ENCODE assay signal across 8 cellular contexts in genomic region chr15:23566070-23567050, GRCh38. TPM values are rescaled to one million over a fixed set of nuclear protein-coding genes. Genes with fewer than 3 reads are reported as not detected.
DNase-seq lines count a peak whose midpoint lies in the region; ATAC-seq and TF ChIP-seq lines count a peak whose summit lies in the region.

No MANE protein-coding gene starts in this region.

- H3K79me2 ChIP-seq in OCI-LY7 (ENCODE audit: insufficient read depth, low read depth, low read length), result no peaks in the 10 kb centered on the region

- H3K9me3 ChIP-seq in lower lobe of right lung, result no peaks in the 10 kb centered on the region
- no peaks in the 10 kb centered on the region for H3K9me3 ChIP-seq in OCI-LY7 (ENCODE audit: low read length)

- CTCF ChIA-PET in OCI-LY7 (lab: Charles Lee; ENCODE audit: unreplicated experiment), result no interaction called here

- DNase-seq in NCI-H2196 treated with DMSO at 0.1 percent for 48 hours (lab: John Stamatoyannopoulos, UW; ENCODE audit: unreplicated experiment) (peak; percentile 74), lower lobe of right lung (no peak), HFFc6 (no peak), NCI-H345 treated with DMSO at 0.1 percent for 48 hours (lab: John Stamatoyannopoulos, UW; ENCODE audit: unreplicated experiment) (no peak), OCI-LY7 (ENCODE audit: low spot score) (no peak)
- peak; percentile 4 to 6 for DNase-seq in activated T-cell treated with anti-CD3 and anti-CD28 coated beads, Interleukin-2, amount 50 U/mL, for 72 hours

- H3K27me3 ChIP-seq in lower lobe of right lung (ENCODE audit: low read depth), result peaks cover 5% of the 10 kb centered on the region

- no peaks in the 10 kb centered on the region for H3K9me2 ChIP-seq in OCI-LY7 (ENCODE audit: insufficient read depth, low read length)

- TF ChIP-seq CTCF in lower lobe of right lung (IDR thresholded peaks at IDR 0.05), result no peak
- no peak for TF ChIP-seq CTCF in HFFc6 (IDR thresholded peaks at IDR 0.05)
- no peak for TF ChIP-seq CTCF in OCI-LY7 (conservative IDR thresholded peaks at IDR 0.05; ENCODE audit: low read length)

- intact Hi-C loops in lower lobe of right lung (cut with DNase I) (no loop called here), OCI-LY7 (cut with micrococcal nuclease; ENCODE audit: unreplicated experiment) (no loop called here)

- H3K27ac Mint-ChIP-seq in activated T-cell treated with anti-CD3 and anti-CD28 coated beads, Interleukin-2, amount 50 U/mL, for 72 hours, result no peak overlapping the region
- H3K27ac Mint-ChIP-seq in HFFc6, result no peak overlapping the region

- H3K4me2 ChIP-seq in OCI-LY7 (ENCODE audit: low read length), result no peak overlapping the region

- H3K4me1 Mint-ChIP-seq in activated T-cell treated with anti-CD3 and anti-CD28 coated beads, Interleukin-2, amount 50 U/mL, for 72 hours (ENCODE audit: low read depth), result no peaks in the 10 kb centered on the region
- H3K4me1 Mint-ChIP-seq in HFFc6 (ENCODE audit: low read depth), result no peaks in the 10 kb centered on the region

- H3K4me1 ChIP-seq in lower lobe of right lung, result no peaks in the 10 kb centered on the region
- H3K4me1 ChIP-seq in OCI-LY7 (ENCODE audit: insufficient read depth, low read length, poor library complexity, severe bottlenecking), result no peaks in the 10 kb centered on the region

- no peaks in the 10 kb centered on the region for H3K27me3 Mint-ChIP-seq in activated T-cell treated with anti-CD3 and anti-CD28 coated beads, Interleukin-2, amount 50 U/mL, for 72 hours (ENCODE audit: low read depth)
- H3K27me3 Mint-ChIP-seq in HFFc6 (ENCODE audit: insufficient read depth), result no peaks in the 10 kb centered on the region

- H3K4me3 Mint-ChIP-seq in activated T-cell treated with anti-CD3 and anti-CD28 coated beads, Interleukin-2, amount 50 U/mL, for 72 hours, result peak overlapping the region; percentile 51 to 77
- H3K4me3 Mint-ChIP-seq in HFFc6, result no peak overlapping the region

- H3K4me3 ChIP-seq in lower lobe of right lung (peak overlapping the region; percentile 40), OCI-LY7 (ENCODE audit: low read depth, low read length, poor library complexity, severe bottlenecking) (no peak overlapping the region)

- H2AFZ ChIP-seq in OCI-LY7 (ENCODE audit: low read length), result no peak overlapping the region

- no peaks in the 10 kb centered on the region for H4K20me1 ChIP-seq in OCI-LY7 (ENCODE audit: insufficient read depth, low read length)

- H3K9me3 Mint-ChIP-seq in activated T-cell treated with anti-CD3 and anti-CD28 coated beads, Interleukin-2, amount 50 U/mL, for 72 hours, result peaks cover 2 to 6% of the 10 kb centered on the region in 2 donors
- H3K9me3 Mint-ChIP-seq in HFFc6, result peaks cover 25% of the 10 kb centered on the region

- peaks cover 0 to 5% of the 10 kb centered on the region in 2 donors for H3K36me3 Mint-ChIP-seq in activated T-cell treated with anti-CD3 and anti-CD28 coated beads, Interleukin-2, amount 50 U/mL, for 72 hours (ENCODE audit: insufficient read depth in 2 of 2)
- H3K36me3 Mint-ChIP-seq in HFFc6 (ENCODE audit: low read depth), result peaks cover 5% of the 10 kb centered on the region; the same call in 1 of the 2 replicates

- H3K36me3 ChIP-seq in lower lobe of right lung (no peaks in the 10 kb centered on the region), OCI-LY7 (ENCODE audit: insufficient read depth, low read length) (no peaks in the 10 kb centered on the region)

- POLR2A ChIA-PET in OCI-LY7 (lab: Charles Lee), result no interaction called here

- ATAC-seq in GM19438 (IDR thresholded peaks at IDR 0.05; ENCODE audit: low read depth, unreplicated experiment), result peak; percentile 59
- ATAC-seq in activated T-cell treated with anti-CD3 and anti-CD28 coated beads, Interleukin-2, amount 50 U/mL, for 72 hours (replicated peaks in 1 of 2), result peak; percentile 50 to 53
- ATAC-seq in lower lobe of right lung, result peak in 1 of 2 donors; percentile 19
- ATAC-seq in HG03097 (IDR thresholded peaks at IDR 0.05; ENCODE audit: low FRiP score, unreplicated experiment), result no peak

- BruUV-seq in OCI-LY7 (replicated peaks; lab: Mats Ljungman, UMichigan), result no TSS peak

- H3K27ac ChIP-seq in lower lobe of right lung (peak overlapping the region; percentile 37), OCI-LY7 (ENCODE audit: low read depth, low read length, poor library complexity, severe bottlenecking) (no peak overlapping the region)

RNA-seq across cellular contexts. Expression of gene MKRN3, which starts 0.9 kb away (rescaled TPM):
- 1 to 10 TPM; 2.0 to 2.1 TPM for total RNA-seq in activated T-cell treated with anti-CD3 and anti-CD28 coated beads, Interleukin-2, amount 50 U/mL, for 72 hours
- 0.41 TPM for total RNA-seq in lower lobe of right lung
- under 1 TPM in 3 of 6 experiments, not detected in 3; 0.12 to 0.16 (median 0.14) TPM for total RNA-seq in HFFc6 (2021; fragmentation: NEBNext Ultra II Directional; extraction: Animal tissue kit (Norgen Biotek cat#: 25700))
- not detected in 2 replicates for total RNA-seq in OCI-LY7 (2014; rRNA removed; shearing (Covaris generic))
- total RNA-seq in OCI-LY7 (2022), result not detected in 2 replicates

Comparison
In these comparisons a context has a peak if more than half of its experiments do, and no peak if none do; other contexts are left out.
1. DNase-seq: peak in NCI-H2196 treated with DMSO at 0.1 percent for 48 hours (single experiment) and activated T-cell treated with anti-CD3 and anti-CD28 coated beads, Interleukin-2, amount 50 U/mL, for 72 hours (2 of 2); none in lower lobe of right lung (single experiment), HFFc6 (single experiment), NCI-H345 treated with DMSO at 0.1 percent for 48 hours (single experiment) and OCI-LY7 (single experiment).